3 cellular contexts compared by ENCODE assay signal in genomic region chr11:120842195-120842594, GRCh38.
TF ChIP-seq lines count a peak whose summit lies in the region.

No MANE protein-coding gene starts in this region.

TF ChIP-seq in Ishikawa, 13 proteins besides CTCF, POLR2A, EP300 and RAD21:
- TF ChIP-seq USF1 (IDR thresholded peaks at IDR 0.05) (peak; percentile 74), ZBTB7A (IDR thresholded peaks at IDR 0.05; ENCODE audit: low read depth) (no peak)

TF ChIP-seq in K562, 482 proteins besides CTCF, POLR2A, EP300 and RAD21:
- TF ChIP-seq, protein P1, sequence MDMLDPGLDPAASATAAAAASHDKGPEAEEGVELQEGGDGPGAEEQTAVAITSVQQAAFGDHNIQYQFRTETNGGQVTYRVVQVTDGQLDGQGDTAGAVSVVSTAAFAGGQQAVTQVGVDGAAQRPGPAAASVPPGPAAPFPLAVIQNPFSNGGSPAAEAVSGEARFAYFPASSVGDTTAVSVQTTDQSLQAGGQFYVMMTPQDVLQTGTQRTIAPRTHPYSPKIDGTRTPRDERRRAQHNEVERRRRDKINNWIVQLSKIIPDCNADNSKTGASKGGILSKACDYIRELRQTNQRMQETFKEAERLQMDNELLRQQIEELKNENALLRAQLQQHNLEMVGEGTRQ (CRISPR knock-in tag; IDR thresholded peaks at IDR 0.05), result peak; percentile 82
- no peak for TF ChIP-seq GTF3C2 (IDR thresholded peaks at IDR 0.05; ENCODE audit: borderline replicate concordance, extremely low read depth, insufficient read length)
- TF ChIP-seq ZFX (CRISPR knock-in tag; IDR thresholded peaks at IDR 0.05), result no peak
- TF ChIP-seq ZBTB5 (IDR thresholded peaks at IDR 0.05), result no peak
- peak; percentile 57 for TF ChIP-seq HCFC1 (IDR thresholded peaks at IDR 0.05; ENCODE audit: low read depth, low read length)
- TF ChIP-seq ZNF407 (IDR thresholded peaks at IDR 0.05; ENCODE audit: low read depth), result no peak
- peak; percentile 44; the same call in 1 of the 2 replicates for TF ChIP-seq RAD51 (IDR thresholded peaks at IDR 0.05; ENCODE audit: borderline replicate concordance, low read depth)
- no peak for TF ChIP-seq KAT8 (IDR thresholded peaks at IDR 0.05; ENCODE audit: low read depth)
- TF ChIP-seq ZNF23 (CRISPR knock-in tag; IDR thresholded peaks at IDR 0.05), result no peak

TF ChIP-seq in HepG2, 621 proteins besides CTCF, POLR2A, EP300 and RAD21 (continued from another document):
- TF ChIP-seq, protein P2, sequence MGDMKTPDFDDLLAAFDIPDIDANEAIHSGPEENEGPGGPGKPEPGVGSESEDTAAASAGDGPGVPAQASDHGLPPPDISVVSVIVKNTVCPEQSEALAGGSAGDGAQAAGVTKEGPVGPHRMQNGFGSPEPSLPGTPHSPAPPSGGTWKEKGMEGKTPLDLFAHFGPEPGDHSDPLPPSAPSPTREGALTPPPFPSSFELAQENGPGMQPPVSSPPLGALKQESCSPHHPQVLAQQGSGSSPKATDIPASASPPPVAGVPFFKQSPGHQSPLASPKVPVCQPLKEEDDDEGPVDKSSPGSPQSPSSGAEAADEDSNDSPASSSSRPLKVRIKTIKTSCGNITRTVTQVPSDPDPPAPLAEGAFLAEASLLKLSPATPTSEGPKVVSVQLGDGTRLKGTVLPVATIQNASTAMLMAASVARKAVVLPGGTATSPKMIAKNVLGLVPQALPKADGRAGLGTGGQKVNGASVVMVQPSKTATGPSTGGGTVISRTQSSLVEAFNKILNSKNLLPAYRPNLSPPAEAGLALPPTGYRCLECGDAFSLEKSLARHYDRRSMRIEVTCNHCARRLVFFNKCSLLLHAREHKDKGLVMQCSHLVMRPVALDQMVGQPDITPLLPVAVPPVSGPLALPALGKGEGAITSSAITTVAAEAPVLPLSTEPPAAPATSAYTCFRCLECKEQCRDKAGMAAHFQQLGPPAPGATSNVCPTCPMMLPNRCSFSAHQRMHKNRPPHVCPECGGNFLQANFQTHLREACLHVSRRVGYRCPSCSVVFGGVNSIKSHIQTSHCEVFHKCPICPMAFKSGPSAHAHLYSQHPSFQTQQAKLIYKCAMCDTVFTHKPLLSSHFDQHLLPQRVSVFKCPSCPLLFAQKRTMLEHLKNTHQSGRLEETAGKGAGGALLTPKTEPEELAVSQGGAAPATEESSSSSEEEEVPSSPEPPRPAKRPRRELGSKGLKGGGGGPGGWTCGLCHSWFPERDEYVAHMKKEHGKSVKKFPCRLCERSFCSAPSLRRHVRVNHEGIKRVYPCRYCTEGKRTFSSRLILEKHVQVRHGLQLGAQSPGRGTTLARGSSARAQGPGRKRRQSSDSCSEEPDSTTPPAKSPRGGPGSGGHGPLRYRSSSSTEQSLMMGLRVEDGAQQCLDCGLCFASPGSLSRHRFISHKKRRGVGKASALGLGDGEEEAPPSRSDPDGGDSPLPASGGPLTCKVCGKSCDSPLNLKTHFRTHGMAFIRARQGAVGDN (CRISPR knock-in tag; IDR thresholded peaks at IDR 0.05), result no peak
- TF ChIP-seq TAF1 (CRISPR knock-in tag; IDR thresholded peaks at IDR 0.05), result no peak
- TF ChIP-seq ZNF124 (CRISPR knock-in tag; IDR thresholded peaks at IDR 0.05), result no peak
- no peak for TF ChIP-seq GATA4 (IDR thresholded peaks at IDR 0.05; ENCODE audit: borderline replicate concordance, low read depth)
- TF ChIP-seq HHEX (CRISPR knock-in tag; IDR thresholded peaks at IDR 0.05), result no peak
- no peak for TF ChIP-seq ZKSCAN8 (CRISPR knock-in tag; IDR thresholded peaks at IDR 0.05; ENCODE audit: borderline replicate concordance)
- TF ChIP-seq ZSCAN30 (CRISPR knock-in tag; IDR thresholded peaks at IDR 0.05), result no peak
- no peak for TF ChIP-seq RARA (CRISPR knock-in tag; IDR thresholded peaks at IDR 0.05)
- TF ChIP-seq NCOR1 (IDR thresholded peaks at IDR 0.05; ENCODE audit: borderline replicate concordance, low read length), result no peak
- no peak for TF ChIP-seq REL (CRISPR knock-in tag; conservative IDR thresholded peaks at IDR 0.05)
- TF ChIP-seq HES4 (CRISPR knock-in tag; IDR thresholded peaks at IDR 0.05; ENCODE audit: borderline replicate concordance), result no peak
- TF ChIP-seq, protein P3, sequence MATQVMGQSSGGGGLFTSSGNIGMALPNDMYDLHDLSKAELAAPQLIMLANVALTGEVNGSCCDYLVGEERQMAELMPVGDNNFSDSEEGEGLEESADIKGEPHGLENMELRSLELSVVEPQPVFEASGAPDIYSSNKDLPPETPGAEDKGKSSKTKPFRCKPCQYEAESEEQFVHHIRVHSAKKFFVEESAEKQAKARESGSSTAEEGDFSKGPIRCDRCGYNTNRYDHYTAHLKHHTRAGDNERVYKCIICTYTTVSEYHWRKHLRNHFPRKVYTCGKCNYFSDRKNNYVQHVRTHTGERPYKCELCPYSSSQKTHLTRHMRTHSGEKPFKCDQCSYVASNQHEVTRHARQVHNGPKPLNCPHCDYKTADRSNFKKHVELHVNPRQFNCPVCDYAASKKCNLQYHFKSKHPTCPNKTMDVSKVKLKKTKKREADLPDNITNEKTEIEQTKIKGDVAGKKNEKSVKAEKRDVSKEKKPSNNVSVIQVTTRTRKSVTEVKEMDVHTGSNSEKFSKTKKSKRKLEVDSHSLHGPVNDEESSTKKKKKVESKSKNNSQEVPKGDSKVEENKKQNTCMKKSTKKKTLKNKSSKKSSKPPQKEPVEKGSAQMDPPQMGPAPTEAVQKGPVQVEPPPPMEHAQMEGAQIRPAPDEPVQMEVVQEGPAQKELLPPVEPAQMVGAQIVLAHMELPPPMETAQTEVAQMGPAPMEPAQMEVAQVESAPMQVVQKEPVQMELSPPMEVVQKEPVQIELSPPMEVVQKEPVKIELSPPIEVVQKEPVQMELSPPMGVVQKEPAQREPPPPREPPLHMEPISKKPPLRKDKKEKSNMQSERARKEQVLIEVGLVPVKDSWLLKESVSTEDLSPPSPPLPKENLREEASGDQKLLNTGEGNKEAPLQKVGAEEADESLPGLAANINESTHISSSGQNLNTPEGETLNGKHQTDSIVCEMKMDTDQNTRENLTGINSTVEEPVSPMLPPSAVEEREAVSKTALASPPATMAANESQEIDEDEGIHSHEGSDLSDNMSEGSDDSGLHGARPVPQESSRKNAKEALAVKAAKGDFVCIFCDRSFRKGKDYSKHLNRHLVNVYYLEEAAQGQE (IDR thresholded peaks at IDR 0.05; ENCODE audit: borderline replicate concordance in 1 of 2, low read depth in 1 of 2, low read length in 2 of 2), result no peak
